In genomic region chr15:53034767-53035245, GRCh38 we compare ENCODE assay signal across 1 cellular context.
A peak's percentile ranks its signal among the peaks of the same experiment; 100 is the strongest.
TF ChIP-seq lines count a peak whose summit lies in the region.

No MANE protein-coding gene starts in this region.

TF ChIP-seq in HepG2, 621 proteins besides CTCF, POLR2A, EP300 and RAD21 (continued from another document and continues in another):
- peak; percentile 55; the same call in 1 of the 2 replicates for TF ChIP-seq ARID4A (CRISPR knock-in tag; IDR thresholded peaks at IDR 0.05; ENCODE audit: borderline replicate concordance)
- TF ChIP-seq ZNF572 (CRISPR knock-in tag; IDR thresholded peaks at IDR 0.05): no peak
- TF ChIP-seq HNF4A (CRISPR knock-in tag; IDR thresholded peaks at IDR 0.05): peak; percentile 95
- no peak for TF ChIP-seq ZNF512 (CRISPR knock-in tag; IDR thresholded peaks at IDR 0.05)
- TF ChIP-seq UBTF (CRISPR knock-in tag; IDR thresholded peaks at IDR 0.05): 0 out of 2 replicates have a peak, but pooled peaks have one; percentile 26
- TF ChIP-seq U2AF1 (optimal IDR thresholded peaks at IDR 0.05; ENCODE audit: low read depth, low read length): no peak
- no peak for TF ChIP-seq HOXA5 (CRISPR knock-in tag; IDR thresholded peaks at IDR 0.05)
- TF ChIP-seq FOXC1 (CRISPR knock-in tag; IDR thresholded peaks at IDR 0.05; ENCODE audit: borderline replicate concordance): 0 out of 2 replicates have a peak, but pooled peaks have one; percentile 28
- no peak for TF ChIP-seq ZBTB1 (CRISPR knock-in tag; IDR thresholded peaks at IDR 0.05; ENCODE audit: borderline replicate concordance)
- TF ChIP-seq ZNF430 (CRISPR knock-in tag; IDR thresholded peaks at IDR 0.05): no peak
- TF ChIP-seq SP1 (IDR thresholded peaks at IDR 0.05): no peak
- TF ChIP-seq SP1 (CRISPR knock-in tag; IDR thresholded peaks at IDR 0.05): no peak
- TF ChIP-seq RFX3 (CRISPR knock-in tag; IDR thresholded peaks at IDR 0.05): no peak
- TF ChIP-seq NCOR1 (IDR thresholded peaks at IDR 0.05; ENCODE audit: borderline replicate concordance, low read length): peak; percentile 79; the same call in 1 of the 2 replicates
- peak; percentile 86 for TF ChIP-seq CREB1 (IDR thresholded peaks at IDR 0.05)
- TF ChIP-seq CREB1 (CRISPR knock-in tag; IDR thresholded peaks at IDR 0.05): peak; percentile 77
- TF ChIP-seq ZNF253 (CRISPR knock-in tag; IDR thresholded peaks at IDR 0.05; ENCODE audit: borderline replicate concordance): no peak
- TF ChIP-seq YEATS4 (CRISPR knock-in tag; IDR thresholded peaks at IDR 0.05; ENCODE audit: borderline replicate concordance): 0 out of 2 replicates have a peak, but pooled peaks have one; percentile 31
- TF ChIP-seq PRPF4 (IDR thresholded peaks at IDR 0.05; ENCODE audit: low read depth, low read length, poor library complexity, severe bottlenecking): no peak
- no peak for TF ChIP-seq ATF7 (IDR thresholded peaks at IDR 0.05)
- no peak for TF ChIP-seq ATF7 (CRISPR knock-in tag; IDR thresholded peaks at IDR 0.05)
- TF ChIP-seq ZNF337 (CRISPR knock-in tag; IDR thresholded peaks at IDR 0.05; ENCODE audit: borderline replicate concordance, low read depth): no peak
- TF ChIP-seq DBP (CRISPR knock-in tag; IDR thresholded peaks at IDR 0.05; ENCODE audit: not compliant biosample characterization): no peak
- TF ChIP-seq ZNF276 (CRISPR knock-in tag; IDR thresholded peaks at IDR 0.05; ENCODE audit: low read depth): no peak
- no peak for TF ChIP-seq ZUFSP (CRISPR knock-in tag; IDR thresholded peaks at IDR 0.05; ENCODE audit: borderline replicate concordance)
- no peak for TF ChIP-seq BCL3 (CRISPR knock-in tag; IDR thresholded peaks at IDR 0.05)
- no peak for TF ChIP-seq RFXANK (CRISPR knock-in tag; IDR thresholded peaks at IDR 0.05)
- no peak for TF ChIP-seq MXD3 (CRISPR knock-in tag; IDR thresholded peaks at IDR 0.05)
- TF ChIP-seq RXRA (CRISPR knock-in tag; IDR thresholded peaks at IDR 0.05): peak; percentile 96
- TF ChIP-seq GATAD2A (CRISPR knock-in tag; IDR thresholded peaks at IDR 0.05): peak; percentile 90
- TF ChIP-seq CHCHD3 (CRISPR knock-in tag; IDR thresholded peaks at IDR 0.05): no peak
- no peak; the same call in 1 of the 2 replicates for TF ChIP-seq ZNF124 (CRISPR knock-in tag; IDR thresholded peaks at IDR 0.05)
- no peak for TF ChIP-seq NFRKB (IDR thresholded peaks at IDR 0.05)
- no peak for TF ChIP-seq RBM39 (IDR thresholded peaks at IDR 0.05; ENCODE audit: low read depth, low read length, poor library complexity, severe bottlenecking)
- peak; percentile 88 for TF ChIP-seq HDAC2 (CRISPR knock-in tag; IDR thresholded peaks at IDR 0.05)
- TF ChIP-seq DMTF1 (CRISPR knock-in tag; IDR thresholded peaks at IDR 0.05): no peak
- peak; percentile 63 for TF ChIP-seq ZNF687 (CRISPR knock-in tag; IDR thresholded peaks at IDR 0.05)
- TF ChIP-seq HNRNPH1 (optimal IDR thresholded peaks at IDR 0.05; ENCODE audit: low read depth, low read length): no peak
